In the genomic region with DNA sequence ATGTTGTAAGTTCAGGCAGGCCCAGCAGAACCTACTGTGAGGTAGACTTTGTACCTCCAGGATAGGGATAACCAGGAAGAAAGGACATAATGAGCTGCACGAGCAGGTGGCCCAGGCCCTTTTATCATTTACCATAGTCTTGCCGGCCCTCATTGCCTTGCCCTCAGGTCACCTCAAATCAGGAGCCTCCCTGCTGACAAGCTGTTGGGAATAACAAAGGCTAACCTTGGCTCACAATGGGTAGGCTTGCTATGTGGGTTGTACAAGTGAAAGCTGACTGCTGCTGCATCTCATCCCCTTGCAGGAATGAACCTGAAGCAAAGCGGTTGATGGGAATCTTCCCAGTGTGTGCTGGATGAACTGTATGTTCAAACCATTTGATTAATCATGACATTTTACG, we compare ENCODE assay signal across 21 cellular contexts.
DNase-seq lines count a peak whose midpoint lies in the region; ATAC-seq, FAIRE-seq and TF ChIP-seq lines count a peak whose summit lies in the region.
"Had no signal": no experiment of that assay in that cellular context is flagged by ENCODE, and none has a peak within 500 bp of the region (broad histone marks: within the 10 kb centered on the region; RNA-seq: fewer than 3 reads in every experiment).

No MANE protein-coding gene starts in this region.

- H3K4me1 ChIP-seq in GM23338 (ENCODE audit: insufficient read depth) = 0 out of 2 replicates have a peak, but pooled peaks cover 4% of the 10 kb centered on the region
- H3K4me1 ChIP-seq in IMR-90 (ENCODE audit: control insufficient read depth, insufficient read depth, low read length) = no peaks in the 10 kb centered on the region
- peaks cover 0 to 5% (median 0%) of the 10 kb centered on the region in 4 experiments; a peak in 2 of 7 replicates for H3K4me1 ChIP-seq in H1 (replicated peaks in 1 of 4; ENCODE audit: control insufficient read depth in 3 of 4, insufficient read depth in 4 of 4, low read length in 3 of 4)
- H3K4me1 ChIP-seq: BE2C, Caco-2, HAP-1 had no signal

- CTCF ChIA-PET in IMR-90 (lab: Yijun Ruan, JAX) (interaction anchor here (0.7 kb wide), 1 partner anchor 1656 kb away, joined by 3 read pairs; no protein-coding TSS in a partner anchor), H1 (lab: Charles Lee; ENCODE audit: partially characterized antibody) (interaction anchor here (1.1 to 3.9 kb wide), 3 partner anchors 9 to 344 kb away, joined by 4 to 28 read pairs (median 4); no protein-coding TSS in a partner anchor), T-cell (lab: Charles Lee) (no interaction called here)

- H3F3A ChIP-seq in GM23338 (replicated peaks; ENCODE audit: low read depth) = no peaks in the 10 kb centered on the region

- H2BK5ac ChIP-seq in IMR-90 (ENCODE audit: low read depth, low read length, poor library complexity, severe bottlenecking) = no peak overlapping the region
- no peak overlapping the region for H2BK5ac ChIP-seq in H1 (ENCODE audit: low read depth, low read length)

- H3K56ac ChIP-seq in IMR-90 (ENCODE audit: extremely low read depth, insufficient read depth, low read length) (no peak overlapping the region), H1 (replicated peaks; ENCODE audit: insufficient read length, low read depth, low read length) (no peak overlapping the region)

- H3K4me2 ChIP-seq in GM23338 (no peak overlapping the region), IMR-90 (ENCODE audit: low read depth, low read length) (no peak overlapping the region), H1 (ENCODE audit: insufficient read depth in 1 of 2, low read depth in 2 of 2, low read length in 2 of 2) (no peak overlapping the region)

- H3K27me3 ChIP-seq in GM23338 (ENCODE audit: insufficient read depth) (no peaks in the 10 kb centered on the region), IMR-90 (ENCODE audit: control insufficient read depth, insufficient read depth, low read length) (peaks cover 3% of the 10 kb centered on the region; the same call in 1 of the 2 replicates), H1 (replicated peaks in 1 of 4; ENCODE audit: control insufficient read depth in 3 of 4, extremely low read depth in 1 of 4, insufficient read depth in 3 of 4, low read length in 3 of 4) (no peaks in the 10 kb centered on the region)
- H3K27me3 ChIP-seq: BE2C had no signal

- no peak overlapping the region for H2BK12ac ChIP-seq in H1 (ENCODE audit: low read depth, low read length)

- H4K20me1 ChIP-seq in GM23338 (replicated peaks; ENCODE audit: insufficient read depth) (no peaks in the 10 kb centered on the region), IMR-90 (ENCODE audit: insufficient read depth, low read length) (no peaks in the 10 kb centered on the region), H1 (replicated peaks in 1 of 2; ENCODE audit: control insufficient read depth in 1 of 2, insufficient read depth in 2 of 2, low read length in 2 of 2) (no peaks in the 10 kb centered on the region)

- 100% methylated on average over 1 of the region's 4 CpGs; no CpG with 5 or more reads in 1 of the 2 experiments for WGBS in IMR-90 (ENCODE audit: extremely low coverage in 2 of 2, insufficient read length in 1 of 2), 2 experiments
- 85% methylated on average over 4 of the region's 4 CpGs; no CpG with 5 or more reads in 1 of the 2 experiments for WGBS in H1 (ENCODE audit: extremely low coverage in 1 of 2, insufficient coverage in 1 of 2, insufficient read length in 1 of 2, insufficient replicate concordance in 2 of 2, low coverage in 1 of 2, low lambda C conversion rate in 2 of 2, missing lambda C conversion rate in 1 of 2), 2 experiments

- H2BK120ac ChIP-seq in IMR-90 (ENCODE audit: low read depth, low read length) (no peak overlapping the region), H1 (replicated peaks; ENCODE audit: low read depth, low read length) (no peak overlapping the region)

- dilution Hi-C loops in IMR-90 (cut with HindIII; ENCODE audit: low sequenced_read_pairs, unreplicated experiment) = no loop called here

- H3K4me3 ChIP-seq in GM23338 (no peak overlapping the region), IMR-90 (ENCODE audit: insufficient read depth, low read depth, low read length) (no peak overlapping the region), H1 (ENCODE audit: extremely low read depth in 1 of 4, insufficient read depth in 2 of 4, low read depth in 3 of 4, low read length in 4 of 4) (no peak overlapping the region)
- H3K4me3 ChIP-seq: GM12878, GM23248, HAP-1 had no signal

- H2AK5ac ChIP-seq in IMR-90 (ENCODE audit: low read depth, low read length) (no peak overlapping the region), H1 (ENCODE audit: low read depth, low read length) (no peak overlapping the region)

- H3K27ac ChIP-seq in GM23338 (ENCODE audit: low read depth) (no peak overlapping the region), IMR-90 (ENCODE audit: insufficient read depth, low read length) (no peak overlapping the region), H1 (ENCODE audit: low read depth, low read length) (no peak overlapping the region)
- H3K27ac ChIP-seq: GM23248 had no signal

- no peaks in the 10 kb centered on the region for H3K23me2 ChIP-seq in H1 (ENCODE audit: low read depth, low read length)

- H3K18ac ChIP-seq in IMR-90 (ENCODE audit: low read depth, low read length) (no peak overlapping the region), H1 (ENCODE audit: extremely low read depth, low read length) (no peak overlapping the region)

- no peaks in the 10 kb centered on the region for H3K36me3 ChIP-seq in GM23338 (ENCODE audit: insufficient read depth)
- no peaks in the 10 kb centered on the region for H3K36me3 ChIP-seq in IMR-90 (ENCODE audit: control insufficient read depth, insufficient read depth, low read length)
- no peaks in the 10 kb centered on the region for H3K36me3 ChIP-seq in H1 (ENCODE audit: control insufficient read depth in 2 of 4, insufficient read depth in 4 of 4, low read length in 3 of 4)
- H3K36me3 ChIP-seq: BE2C, HAP-1 had no signal

- H4K5ac ChIP-seq in IMR-90 (ENCODE audit: low read depth, low read length) (no peak overlapping the region), H1 (ENCODE audit: insufficient read length, low read depth, low read length) (no peak overlapping the region)

- no peaks in the 10 kb centered on the region for H3K9me1 ChIP-seq in IMR-90 (ENCODE audit: insufficient read depth, low read length)

- in situ Hi-C loops in IMR-90 (cut with MboI; ENCODE audit: low sequenced_read_pairs) = no loop called here

- intact Hi-C loops in IMR-90 (cut with micrococcal nuclease) = no loop called here

- no peak for TF ChIP-seq RAD21 in IMR-90 (IDR thresholded peaks at IDR 0.05; ENCODE audit: low read length)
- TF ChIP-seq RAD21 in H1 (IDR thresholded peaks at IDR 0.05 in 1 of 2, conservative IDR thresholded peaks at IDR 0.05 in 1 of 2; ENCODE audit: low read depth in 2 of 2, low read length in 2 of 2) = no peak

- H3K9me3 Mint-ChIP-seq in GM23338 (no peaks in the 10 kb centered on the region), T-cell (no peaks in the 10 kb centered on the region)
- H3K9me3 Mint-ChIP-seq in stimulated activated memory B cell treated with anti-CD40 and anti-IgM and Interleukin-4, amounts not matched to agents 10 μg/mL and 1 μg/mL and 100 μg/mL, for 72 hours = no peaks in the 10 kb centered on the region

- H3K14ac ChIP-seq in IMR-90 (replicated peaks; ENCODE audit: low read depth, low read length) = 0 out of 2 replicates have a peak overlapping the region, but pooled peaks have one; percentile 48
- no peak overlapping the region for H3K14ac ChIP-seq in H1 (ENCODE audit: insufficient read length)

- ATAC-seq in GM23338 (peak; percentile 80), IMR-90 (ENCODE audit: low read depth) (no peak), GM18517 (IDR thresholded peaks at IDR 0.05; ENCODE audit: unreplicated experiment) (no peak), T-cell (replicated peaks in 1 of 4) (no peak)
- ATAC-seq in stimulated activated memory B cell treated with anti-CD40 and anti-IgM and Interleukin-4, amounts not matched to agents 10 μg/mL and 1 μg/mL and 100 μg/mL, for 72 hours = peak; percentile 15
- ATAC-seq: GM12878, HepG2 had no signal

- H3K36me3 Mint-ChIP-seq in GM23338 (ENCODE audit: low read depth) (no peaks in the 10 kb centered on the region), T-cell (no peaks in the 10 kb centered on the region)
- no peaks in the 10 kb centered on the region for H3K36me3 Mint-ChIP-seq in stimulated activated memory B cell treated with anti-CD40 and anti-IgM and Interleukin-4, amounts not matched to agents 10 μg/mL and 1 μg/mL and 100 μg/mL, for 72 hours
- H3K36me3 Mint-ChIP-seq: CD4-positive, CD25-positive, alpha-beta regulatory T cell had no signal

- H3K9me3 ChIP-seq in IMR-90 (ENCODE audit: control insufficient read depth, insufficient read depth, low read length) = no peaks in the 10 kb centered on the region
- H3K9me3 ChIP-seq in H1 (ENCODE audit: insufficient read depth in 2 of 2, low read depth in 1 of 2, low read length in 1 of 2) = no peaks in the 10 kb centered on the region
- H3K9me3 ChIP-seq: BE2C, Caco-2, HAP-1 had no signal

- H3K27me3 Mint-ChIP-seq in GM23338 (ENCODE audit: insufficient read depth, low read depth, poor library complexity) = no peaks in the 10 kb centered on the region
- peaks cover 11% of the 10 kb centered on the region for H3K27me3 Mint-ChIP-seq in stimulated activated memory B cell treated with anti-CD40 and anti-IgM and Interleukin-4, amounts not matched to agents 10 μg/mL and 1 μg/mL and 100 μg/mL, for 72 hours
- peaks cover 4 to 7% of the 10 kb centered on the region in 2 donors for H3K27me3 Mint-ChIP-seq in T-cell
- H3K27me3 Mint-ChIP-seq: CD4-positive, CD25-positive, alpha-beta regulatory T cell had no signal

- no peak overlapping the region for H4K91ac ChIP-seq in IMR-90 (ENCODE audit: insufficient read depth, low read depth, low read length)
- H4K91ac ChIP-seq in H1 (replicated peaks; ENCODE audit: insufficient read length, low read length) = no peak overlapping the region

- H3K9me2 ChIP-seq in GM23338 (ENCODE audit: insufficient read depth) = no peaks in the 10 kb centered on the region

- no TSS peak for BruUV-seq in IMR-90 (replicated peaks; lab: Mats Ljungman, UMichigan)

- POLR2A ChIA-PET in IMR-90 (lab: Charles Lee; ENCODE audit: unreplicated experiment) = no interaction called here
- POLR2A ChIA-PET in H1 (lab: Charles Lee; ENCODE audit: partially characterized antibody) = no interaction called here
- POLR2A ChIA-PET in T-cell (lab: Charles Lee) = no interaction called here

- TF ChIP-seq POLR2A in IMR-90 (IDR thresholded peaks at IDR 0.05; ENCODE audit: low read depth, low read length) (no peak), H1 (IDR thresholded peaks at IDR 0.05; ENCODE audit: control extremely low read depth in 1 of 2, low read depth in 2 of 2, low read length in 2 of 2) (no peak)

- H3K23ac ChIP-seq in IMR-90 (ENCODE audit: low read depth, low read length) = no peak overlapping the region
- H3K23ac ChIP-seq in H1 (ENCODE audit: insufficient read length) = no peak overlapping the region

- H3K79me1 ChIP-seq in IMR-90 (ENCODE audit: low read depth in 1 of 2, low read length in 2 of 2) (no peaks in the 10 kb centered on the region), H1 (ENCODE audit: low read depth, low read length) (no peaks in the 10 kb centered on the region)

- no peak overlapping the region for H2BK15ac ChIP-seq in IMR-90 (ENCODE audit: low read depth, low read length)
- no peak overlapping the region for H2BK15ac ChIP-seq in H1 (ENCODE audit: low read length)

- no peak overlapping the region for H3K9ac ChIP-seq in IMR-90 (ENCODE audit: low read depth, low read length)
- H3K9ac ChIP-seq in H1 (replicated peaks in 1 of 4; ENCODE audit: extremely low read depth in 1 of 4, low read depth in 3 of 4, low read length in 3 of 4) = no peak overlapping the region
- H3K9ac ChIP-seq: GM23248 had no signal

- DNase-seq in GM23338 (ENCODE audit: low spot score) (peak; percentile 11), IMR-90 (no peak), H1 (ENCODE audit: low read depth in 1 of 2, low spot score in 2 of 2) (no peak), glomerular visceral epithelial cell (ENCODE audit: extremely low spot score) (no peak), T-cell (no peak)
- DNase-seq: ACHN; BE2C; C1 segment of cervical spinal cord; Caco-2; CD4-positive, CD25-positive, alpha-beta regulatory T cell; DMS79; GF-D8; GM23248; KG1 had no signal

- TF ChIP-seq EP300 in H1 (IDR thresholded peaks at IDR 0.05; ENCODE audit: borderline replicate concordance in 1 of 2, low read depth in 2 of 2, low read length in 2 of 2) = no peak

- no peak overlapping the region for H3K4ac ChIP-seq in IMR-90 (ENCODE audit: low read depth, low read length)
- H3K4ac ChIP-seq in H1 (replicated peaks; ENCODE audit: insufficient read length, low read depth, low read length) = no peak overlapping the region

- H3K4me3 Mint-ChIP-seq in GM23338 = no peak overlapping the region
- H3K4me3 Mint-ChIP-seq in stimulated activated memory B cell treated with anti-CD40 and anti-IgM and Interleukin-4, amounts not matched to agents 10 μg/mL and 1 μg/mL and 100 μg/mL, for 72 hours = no peak overlapping the region
- H3K4me3 Mint-ChIP-seq in T-cell = no peak overlapping the region
- H3K4me3 Mint-ChIP-seq: CD4-positive, CD25-positive, alpha-beta regulatory T cell had no signal

- no peak overlapping the region for H2BK20ac ChIP-seq in IMR-90 (ENCODE audit: low read depth, low read length)
- H2BK20ac ChIP-seq in H1 (ENCODE audit: low read length) = no peak overlapping the region

- TF ChIP-seq CTCF in GM23338 (conservative IDR thresholded peaks at IDR 0.05; ENCODE audit: low read depth in 2 of 2) = no peak
- TF ChIP-seq CTCF in IMR-90 (conservative IDR thresholded peaks at IDR 0.05; ENCODE audit: low read depth, low read length) = no peak
- TF ChIP-seq CTCF in H1 (IDR thresholded peaks at IDR 0.05; ENCODE audit: control extremely low read depth in 1 of 3, insufficient read depth in 1 of 3, low read depth in 1 of 3, low read length in 3 of 3) = no peak

- H3K79me2 ChIP-seq in GM23338 (replicated peaks; ENCODE audit: insufficient read depth) = no peaks in the 10 kb centered on the region
- no peaks in the 10 kb centered on the region for H3K79me2 ChIP-seq in H1 (ENCODE audit: control insufficient read depth in 1 of 2, insufficient read depth in 2 of 2, low read length in 2 of 2)

- H3K27ac Mint-ChIP-seq in GM23338 (no peak overlapping the region), T-cell (no peak overlapping the region)
- no peak overlapping the region for H3K27ac Mint-ChIP-seq in stimulated activated memory B cell treated with anti-CD40 and anti-IgM and Interleukin-4, amounts not matched to agents 10 μg/mL and 1 μg/mL and 100 μg/mL, for 72 hours
- H3K27ac Mint-ChIP-seq: CD4-positive, CD25-positive, alpha-beta regulatory T cell had no signal

- no peak for FAIRE-seq in H1 (lab: Jason Lieb, UNC)
- FAIRE-seq: A204.1, D721Med, GM12878, HepG2 had no signal

- no peak overlapping the region for H2AFZ ChIP-seq in GM23338
- no peak overlapping the region for H2AFZ ChIP-seq in IMR-90 (replicated peaks; ENCODE audit: low read length, poor library complexity)
- no peak overlapping the region for H2AFZ ChIP-seq in H1 (ENCODE audit: low read length)
- H2AFZ ChIP-seq: GM23248 had no signal

- H3K4me1 Mint-ChIP-seq in GM23338 (peaks cover 5% of the 10 kb centered on the region), T-cell (no peaks in the 10 kb centered on the region)
- no peaks in the 10 kb centered on the region for H3K4me1 Mint-ChIP-seq in stimulated activated memory B cell treated with anti-CD40 and anti-IgM and Interleukin-4, amounts not matched to agents 10 μg/mL and 1 μg/mL and 100 μg/mL, for 72 hours
- H3K4me1 Mint-ChIP-seq: CD4-positive, CD25-positive, alpha-beta regulatory T cell had no signal

- no peak overlapping the region for H2AK9ac ChIP-seq in IMR-90 (replicated peaks; ENCODE audit: low read depth, low read length, poor library complexity)

- H4K8ac ChIP-seq in IMR-90 (ENCODE audit: low read depth in 2 of 2, low read length in 2 of 2) (no peak overlapping the region), H1 (ENCODE audit: extremely low read depth, insufficient read depth, low read length) (no peak overlapping the region)

Comparison
In these comparisons a context has a peak if more than half of its experiments do, and no peak if none do; other contexts are left out.
1. ATAC-seq: peak in GM23338 (single experiment) and stimulated activated memory B cell treated with anti-CD40 and anti-IgM and Interleukin-4, amounts not matched to agents 10 μg/mL and 1 μg/mL and 100 μg/mL, for 72 hours (single experiment); none in IMR-90 (single experiment), GM18517 (single experiment) and T-cell (0 of 4).
2. CTCF ChIA-PET loops: an anchor here in IMR-90 (0.7 kb wide) and H1 (1.1 to 3.9 kb wide); none called in T-cell.